In the genomic region with DNA sequence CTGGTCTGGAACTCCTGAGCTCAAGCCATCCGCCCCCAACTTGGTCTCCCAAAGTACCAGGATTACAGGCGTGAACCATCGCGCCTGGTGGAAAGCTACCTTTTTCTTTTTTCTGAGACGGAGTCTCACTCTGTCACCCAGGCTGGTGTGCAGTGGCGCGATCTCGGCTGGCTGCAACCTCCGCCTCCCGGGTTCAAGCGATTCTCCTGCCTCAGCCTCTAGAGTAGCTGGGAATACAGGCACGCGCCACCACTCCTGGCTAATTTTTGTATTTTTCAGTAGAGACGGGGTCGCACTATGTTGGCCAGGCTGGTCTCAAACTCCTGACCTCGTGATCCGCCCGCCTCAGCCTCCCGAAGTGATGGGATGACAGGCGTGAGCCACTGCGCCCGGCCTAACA, we compare ENCODE assay signal across 5 cellular contexts. TPM values are rescaled to one million over a fixed set of nuclear protein-coding genes. Genes with fewer than 3 reads are reported as not detected.
DNase-seq lines count a peak whose midpoint lies in the region; TF ChIP-seq lines count a peak whose summit lies in the region.
"Not testable (repeated sequence)": the region's sequence is repeated elsewhere in the genome, so short reads cannot be mapped to it uniquely, and the experiment has no call there.
"Had no signal": no experiment of that assay in that cellular context is flagged by ENCODE, and none has a peak within 500 bp of the region (broad histone marks: within the 10 kb centered on the region; RNA-seq: fewer than 3 reads in every experiment).

No MANE protein-coding gene starts in this region.

- H3K23ac ChIP-seq in mesenchymal stem cell (ENCODE audit: low read length in 2 of 2): not testable (repeated sequence)

- peak overlapping the region; percentile 73 for H3K4me2 ChIP-seq in Karpas-422 (ENCODE audit: low read depth, low read length, poor library complexity, severe bottlenecking)
- not testable (repeated sequence) for H3K4me2 ChIP-seq in mesenchymal stem cell (ENCODE audit: low read length, poor library complexity, severe bottlenecking)

- not testable (repeated sequence) for TF ChIP-seq CTCF in A673 (conservative IDR thresholded peaks at IDR 0.05; ENCODE audit: low read depth, low read length)

- H3K36me3 ChIP-seq in A673 (ENCODE audit: insufficient read depth, low read length, poor library complexity, severe bottlenecking) (peaks cover 32% of the 10 kb centered on the region), Karpas-422 (ENCODE audit: insufficient read depth, low read length) (peaks cover 18% of the 10 kb centered on the region), mesenchymal stem cell (ENCODE audit: control insufficient read depth in 1 of 2, insufficient read depth in 2 of 2, low read depth in 1 of 2, low read length in 2 of 2) (peaks cover 56 to 57% of the 10 kb centered on the region in 2 experiments)

- H3K36me3 Mint-ChIP-seq in activated T-helper 1 cell treated with anti-CD3 and anti-CD28 coated beads, Interleukin-12 subunit alpha, Interleukin-12 subunit beta, Interleukin-2, Interleukin-4 antibody, amounts not matched to agents 30 ng/mL and 10 ng/mL and 1 ng/mL, durations not matched to agents 14 hours and 24 hours and 36 hours (ENCODE audit: low read depth): peaks cover 19% of the 10 kb centered on the region

- H3K79me2 ChIP-seq in Karpas-422 (ENCODE audit: low read length): not testable (repeated sequence)

- H2AK5ac ChIP-seq in mesenchymal stem cell (ENCODE audit: low read length, severe bottlenecking): not testable (repeated sequence)

- not testable (repeated sequence) for BruUV-seq in A673 (replicated peaks; lab: Mats Ljungman, UMichigan)

- not testable (repeated sequence) for H3K9me3 Mint-ChIP-seq in activated T-helper 1 cell treated with anti-CD3 and anti-CD28 coated beads, Interleukin-12 subunit alpha, Interleukin-12 subunit beta, Interleukin-2, Interleukin-4 antibody, amounts not matched to agents 30 ng/mL and 10 ng/mL and 1 ng/mL, durations not matched to agents 14 hours and 24 hours and 36 hours

- not testable (repeated sequence) for H3K14ac ChIP-seq in mesenchymal stem cell (ENCODE audit: low read length in 2 of 2)

- H3K27ac Mint-ChIP-seq in activated T-helper 1 cell treated with anti-CD3 and anti-CD28 coated beads, Interleukin-12 subunit alpha, Interleukin-12 subunit beta, Interleukin-2, Interleukin-4 antibody, amounts not matched to agents 30 ng/mL and 10 ng/mL and 1 ng/mL, durations not matched to agents 14 hours and 24 hours and 36 hours: not testable (repeated sequence)

- WGBS in mesenchymal stem cell: 97% methylated on average over 22 of the region's 22 CpGs

- CTCF ChIA-PET in A673 (lab: Charles Lee): not testable (repeated sequence)

- H3K27me3 ChIP-seq in A673 (replicated peaks; ENCODE audit: insufficient read depth, low read depth, low read length, poor library complexity); Karpas-422 (ENCODE audit: low read length); mesenchymal stem cell (ENCODE audit: control insufficient read depth in 1 of 2, insufficient read depth in 1 of 2, low read length in 2 of 2): not testable (repeated sequence)

- POLR2A ChIA-PET in A673 (lab: Charles Lee; ENCODE audit: low non-redundant PET): not testable (repeated sequence)

- H4K20me1 ChIP-seq in Karpas-422 (ENCODE audit: insufficient read depth, low read depth, low read length): not testable (repeated sequence)

- H3K4me3 Mint-ChIP-seq in activated T-helper 1 cell treated with anti-CD3 and anti-CD28 coated beads, Interleukin-12 subunit alpha, Interleukin-12 subunit beta, Interleukin-2, Interleukin-4 antibody, amounts not matched to agents 30 ng/mL and 10 ng/mL and 1 ng/mL, durations not matched to agents 14 hours and 24 hours and 36 hours: peak overlapping the region; percentile 56

- not testable (repeated sequence) for H3K18ac ChIP-seq in mesenchymal stem cell (ENCODE audit: low read depth in 1 of 2, low read length in 2 of 2)

- H3K4me1 Mint-ChIP-seq in activated T-helper 1 cell treated with anti-CD3 and anti-CD28 coated beads, Interleukin-12 subunit alpha, Interleukin-12 subunit beta, Interleukin-2, Interleukin-4 antibody, amounts not matched to agents 30 ng/mL and 10 ng/mL and 1 ng/mL, durations not matched to agents 14 hours and 24 hours and 36 hours (ENCODE audit: low read depth): peaks cover 11% of the 10 kb centered on the region

- not testable (repeated sequence) for H3K27ac ChIP-seq in A673 (ENCODE audit: low read depth, low read length, poor library complexity, severe bottlenecking); Karpas-422 (ENCODE audit: low read length); mesenchymal stem cell (ENCODE audit: low read length, poor library complexity, severe bottlenecking)

- intact Hi-C loops in A673 (cut with micrococcal nuclease; ENCODE audit: unreplicated experiment); activated T-helper 1 cell treated with anti-CD3 and anti-CD28 coated beads, Interleukin-12 subunit alpha, Interleukin-12 subunit beta, Interleukin-2, Interleukin-4 antibody, amounts not matched to agents 30 ng/mL and 10 ng/mL and 1 ng/mL, durations not matched to agents 14 hours and 24 hours and 36 hours (cut with micrococcal nuclease): not testable (repeated sequence)

- not testable (repeated sequence) for H3K4ac ChIP-seq in mesenchymal stem cell (ENCODE audit: low read depth in 1 of 2, low read length in 2 of 2)

- not testable (repeated sequence) for H3K9me3 ChIP-seq in A673 (ENCODE audit: low read depth, low read length, poor library complexity, severe bottlenecking); Karpas-422 (ENCODE audit: low read length); mesenchymal stem cell (ENCODE audit: control insufficient read depth, low read length)

- DNase-seq in A673 (ENCODE audit: low spot score); Karpas-422; activated T-helper 1 cell treated with anti-CD3 and anti-CD28 coated beads, Interleukin-12 subunit alpha, Interleukin-12 subunit beta, Interleukin-2, Interleukin-4 antibody, amounts not matched to agents 30 ng/mL and 10 ng/mL and 1 ng/mL, durations not matched to agents 14 hours and 24 hours and 36 hours (ENCODE audit: low spot score); mesenchymal stem cell: not testable (repeated sequence)

- H3K4me1 ChIP-seq in A673 (ENCODE audit: insufficient read depth, low read length, poor library complexity, severe bottlenecking): peaks cover 11% of the 10 kb centered on the region
- peaks cover 21% of the 10 kb centered on the region for H3K4me1 ChIP-seq in Karpas-422 (ENCODE audit: low read length)
- H3K4me1 ChIP-seq in mesenchymal stem cell (ENCODE audit: control insufficient read depth, insufficient read depth, low read depth, low read length): peaks cover 19% of the 10 kb centered on the region

- not testable (repeated sequence) for H2BK15ac ChIP-seq in mesenchymal stem cell (ENCODE audit: low read depth, poor library complexity, severe bottlenecking)

- H3K9me2 ChIP-seq in Karpas-422 (replicated peaks; ENCODE audit: insufficient read depth, low read length): not testable (repeated sequence)

- not testable (repeated sequence) for H3K27me3 Mint-ChIP-seq in activated T-helper 1 cell treated with anti-CD3 and anti-CD28 coated beads, Interleukin-12 subunit alpha, Interleukin-12 subunit beta, Interleukin-2, Interleukin-4 antibody, amounts not matched to agents 30 ng/mL and 10 ng/mL and 1 ng/mL, durations not matched to agents 14 hours and 24 hours and 36 hours (ENCODE audit: insufficient read depth)

- not testable (repeated sequence) for H2AFZ ChIP-seq in Karpas-422 (ENCODE audit: low read length); mesenchymal stem cell (ENCODE audit: low read depth, low read length)

- H2BK12ac ChIP-seq in mesenchymal stem cell (ENCODE audit: low read length in 2 of 2): not testable (repeated sequence)

- peaks cover 37% of the 10 kb centered on the region for H3K79me1 ChIP-seq in mesenchymal stem cell (replicated peaks; ENCODE audit: low read length, poor library complexity, severe bottlenecking)

- H4K8ac ChIP-seq in mesenchymal stem cell (ENCODE audit: low read length): peak overlapping the region; percentile 85

- H2BK5ac ChIP-seq in mesenchymal stem cell (ENCODE audit: low read depth, low read length, poor library complexity, severe bottlenecking): not testable (repeated sequence)

- H3K4me3 ChIP-seq in A673 (ENCODE audit: low read depth, low read length, poor library complexity, severe bottlenecking): peak overlapping the region; percentile 89
- peak overlapping the region; percentile 69; the same call in 1 of the 2 replicates for H3K4me3 ChIP-seq in Karpas-422 (ENCODE audit: low read length)
- H3K4me3 ChIP-seq in mesenchymal stem cell (ENCODE audit: insufficient read depth in 1 of 2, low read depth in 1 of 2, low read length in 2 of 2): peak overlapping the region in 1 of 2 experiments; percentile 97

- H2BK120ac ChIP-seq in mesenchymal stem cell (ENCODE audit: low read depth, low read length): not testable (repeated sequence)

- H4K91ac ChIP-seq in mesenchymal stem cell (ENCODE audit: low read length): not testable (repeated sequence)

- H3K9ac ChIP-seq in Karpas-422 (ENCODE audit: low read length) (peak overlapping the region; percentile 67), mesenchymal stem cell (ENCODE audit: low read length) (peak overlapping the region; percentile 91)

RNA-seq across cellular contexts. Expression of gene FBXW9, which starts 1.0 kb away (rescaled TPM):
- 15.4 and 19.6 TPM in 2 replicates for total RNA-seq in A673 (2021)
- total RNA-seq in Karpas-422 (2014; rRNA removed; shearing (Covaris generic); ENCODE audit: low replicate concordance): 2.1 and 12.8 TPM in 2 replicates
- 11.8 and 12.2 TPM in 2 replicates for total RNA-seq in activated T-helper 1 cell treated with anti-CD3 and anti-CD28 coated beads, Interleukin-12 subunit alpha, Interleukin-12 subunit beta, Interleukin-2, Interleukin-4 antibody, amounts not matched to agents 30 ng/mL and 10 ng/mL and 1 ng/mL, durations not matched to agents 14 hours and 24 hours and 36 hours
- polyA plus RNA-seq in mesenchymal stem cell (2013, experiment 1 of 2): 5.2 TPM
- polyA plus RNA-seq in mesenchymal stem cell (2013, experiment 2 of 2): 5.2 TPM

RNA-seq across cellular contexts. Expression of gene GNG14, which starts 9.6 kb away (rescaled TPM):
- total RNA-seq in A673 (2021): not detected in 2 replicates
- not detected in 2 replicates for total RNA-seq in Karpas-422 (2014; rRNA removed; shearing (Covaris generic); ENCODE audit: low replicate concordance)
- total RNA-seq in activated T-helper 1 cell treated with anti-CD3 and anti-CD28 coated beads, Interleukin-12 subunit alpha, Interleukin-12 subunit beta, Interleukin-2, Interleukin-4 antibody, amounts not matched to agents 30 ng/mL and 10 ng/mL and 1 ng/mL, durations not matched to agents 14 hours and 24 hours and 36 hours: 0.73 TPM in 1 of 2 replicates, not detected in the other
- polyA plus RNA-seq in mesenchymal stem cell (2013, experiment 1 of 2): not detected
- polyA plus RNA-seq in mesenchymal stem cell (2013, experiment 2 of 2): not detected
- total RNA-seq: Daoy had no signal

RNA-seq across cellular contexts. Expression of gene DHPS, which starts 15.7 kb away (rescaled TPM):
- total RNA-seq in A673 (2021): 117 and 127 TPM in 2 replicates
- 62.2 and 90.8 TPM in 2 replicates for total RNA-seq in Karpas-422 (2014; rRNA removed; shearing (Covaris generic); ENCODE audit: low replicate concordance)
- 144 and 147 TPM in 2 replicates for total RNA-seq in activated T-helper 1 cell treated with anti-CD3 and anti-CD28 coated beads, Interleukin-12 subunit alpha, Interleukin-12 subunit beta, Interleukin-2, Interleukin-4 antibody, amounts not matched to agents 30 ng/mL and 10 ng/mL and 1 ng/mL, durations not matched to agents 14 hours and 24 hours and 36 hours
- 39.7 TPM for polyA plus RNA-seq in mesenchymal stem cell (2013, experiment 1 of 2)
- 39.4 TPM for polyA plus RNA-seq in mesenchymal stem cell (2013, experiment 2 of 2)

RNA-seq across cellular contexts. Expression of gene TNPO2, which starts 26.3 kb away (rescaled TPM):
- total RNA-seq in A673 (2021): 121 and 150 TPM in 2 replicates
- 26.1 and 40.7 TPM in 2 replicates for total RNA-seq in Karpas-422 (2014; rRNA removed; shearing (Covaris generic); ENCODE audit: low replicate concordance)
- 152 and 153 TPM in 2 replicates for total RNA-seq in activated T-helper 1 cell treated with anti-CD3 and anti-CD28 coated beads, Interleukin-12 subunit alpha, Interleukin-12 subunit beta, Interleukin-2, Interleukin-4 antibody, amounts not matched to agents 30 ng/mL and 10 ng/mL and 1 ng/mL, durations not matched to agents 14 hours and 24 hours and 36 hours
- 39.8 TPM for polyA plus RNA-seq in mesenchymal stem cell (2013, experiment 1 of 2)
- 37.8 TPM for polyA plus RNA-seq in mesenchymal stem cell (2013, experiment 2 of 2)

RNA-seq across cellular contexts. Expression of gene WDR83, which starts 30.8 kb away (rescaled TPM):
- 19.4 and 24.5 TPM in 2 replicates for total RNA-seq in A673 (2021)
- total RNA-seq in Karpas-422 (2014; rRNA removed; shearing (Covaris generic); ENCODE audit: low replicate concordance): 13.3 and 16.5 TPM in 2 replicates
- 25.6 and 27.1 TPM in 2 replicates for total RNA-seq in activated T-helper 1 cell treated with anti-CD3 and anti-CD28 coated beads, Interleukin-12 subunit alpha, Interleukin-12 subunit beta, Interleukin-2, Interleukin-4 antibody, amounts not matched to agents 30 ng/mL and 10 ng/mL and 1 ng/mL, durations not matched to agents 14 hours and 24 hours and 36 hours
- 5.0 TPM for polyA plus RNA-seq in mesenchymal stem cell (2013, experiment 1 of 2)
- polyA plus RNA-seq in mesenchymal stem cell (2013, experiment 2 of 2): 4.7 TPM
